In genomic region chr2:84424152-84424551, GRCh38 we compare ENCODE assay signal across 9 cellular contexts. TPM values are rescaled to one million over a fixed set of nuclear protein-coding genes. Genes with fewer than 3 reads are reported as not detected.
DNase-seq lines count a peak whose midpoint lies in the region; ATAC-seq, FAIRE-seq and TF ChIP-seq lines count a peak whose summit lies in the region.
"Had no signal": no experiment of that assay in that cellular context is flagged by ENCODE, and none has a peak within 500 bp of the region (broad histone marks: within the 10 kb centered on the region; RNA-seq: fewer than 3 reads in every experiment).

No MANE protein-coding gene starts in this region.

- TF ChIP-seq RAD21 in GM12878 (IDR thresholded peaks at IDR 0.05; ENCODE audit: insufficient read depth, low read depth, low read length), result no peak

- H3K27ac ChIP-seq in GM12878 (ENCODE audit: control insufficient read depth, insufficient read depth), result no peak overlapping the region

- in situ Hi-C loops in GM12878 (cut with MboI), result no loop called here

- no peaks in the 10 kb centered on the region for H3K9me3 ChIP-seq in GM12878 (replicated peaks; ENCODE audit: control insufficient read depth, insufficient read depth, low read length)

- FAIRE-seq in D721Med (lab: Jason Lieb, UNC), result peak; percentile 88
- peak; percentile 59 for FAIRE-seq in GM12878 (lab: Jason Lieb, UNC)

- H3K27me3 Mint-ChIP-seq in mesothelial cell of epicardium (ENCODE audit: low read depth), result no peaks in the 10 kb centered on the region

- no peak overlapping the region for H3K9ac ChIP-seq in GM12878 (ENCODE audit: control insufficient read depth, insufficient read depth, low read length)

- H3K27me3 ChIP-seq in GM12878 (replicated peaks in 1 of 2; ENCODE audit: control insufficient read depth in 2 of 2, insufficient read depth in 2 of 2, low read length in 1 of 2), result no peaks in the 10 kb centered on the region

- intact Hi-C loops in GM12878 (cut with micrococcal nuclease; ENCODE audit: unreplicated experiment), result no loop called here

- SMC1A ChIA-PET in GM12878 (lab: Charles Lee; ENCODE audit: uncharacterized antibody, unreplicated experiment), result no interaction called here

- no peaks in the 10 kb centered on the region for H3K9me3 Mint-ChIP-seq in mesothelial cell of epicardium

- POLR2A ChIA-PET in GM12878 (lab: Charles Lee), result no interaction called here

- TF ChIP-seq CTCF in D721Med (IDR thresholded peaks at IDR 0.05; ENCODE audit: insufficient read depth, missing control alignments), result peak; percentile 68
- TF ChIP-seq CTCF in GM12878 (IDR thresholded peaks at IDR 0.05 in 2 of 3, conservative IDR thresholded peaks at IDR 0.05 in 1 of 3; ENCODE audit: control insufficient read depth in 2 of 3, extremely low read depth in 1 of 3, insufficient read depth in 1 of 3, low read depth in 3 of 3, low read length in 3 of 3), result peak; percentile 40 to 49 (median 43); a peak in 5 of 6 replicates
- TF ChIP-seq CTCF in mesothelial cell of epicardium (IDR thresholded peaks at IDR 0.05; ENCODE audit: unreplicated experiment), result peak; percentile 54

- H3K27ac Mint-ChIP-seq in mesothelial cell of epicardium, result no peak overlapping the region

- H3K4me1 Mint-ChIP-seq in mesothelial cell of epicardium, result peaks cover 6% of the 10 kb centered on the region

- no peak overlapping the region for H3K4me3 ChIP-seq in Jurkat, Clone E6-1 (ENCODE audit: low read length)
- no peak overlapping the region for H3K4me3 ChIP-seq in GM12878

- no TSS peak for BruUV-seq in GM12878 (replicated peaks; lab: Mats Ljungman, UMichigan)

- no peaks in the 10 kb centered on the region for H4K20me1 ChIP-seq in GM12878 (ENCODE audit: control insufficient read depth, insufficient read depth)

- RAD21 ChIA-PET in GM12878 (lab: Charles Lee; ENCODE audit: unreplicated experiment), result no interaction called here

- H2AFZ ChIP-seq in GM12878 (ENCODE audit: control insufficient read depth, low read depth, low read length), result no peak overlapping the region

- no peak overlapping the region for H3K4me2 ChIP-seq in GM12878 (ENCODE audit: control insufficient read depth, insufficient read depth)

- no peak for TF ChIP-seq EP300 in GM12878 (IDR thresholded peaks at IDR 0.05; ENCODE audit: borderline replicate concordance in 1 of 2, control insufficient read depth in 1 of 2, low read depth in 2 of 2, low read length in 2 of 2)

- H3K79me2 ChIP-seq in GM12878 (ENCODE audit: control insufficient read depth, insufficient read depth, low read length), result no peaks in the 10 kb centered on the region

- no peak overlapping the region for H3K4me3 Mint-ChIP-seq in mesothelial cell of epicardium

- H3K36me3 ChIP-seq in GM12878 (ENCODE audit: control insufficient read depth in 2 of 2, insufficient read depth in 2 of 2, low read length in 1 of 2), result peaks cover 3 to 13% of the 10 kb centered on the region in 2 experiments

- peaks cover 20% of the 10 kb centered on the region for H3K36me3 Mint-ChIP-seq in mesothelial cell of epicardium

- TF ChIP-seq POLR2A in GM12878 (IDR thresholded peaks at IDR 0.05; ENCODE audit: low read depth, low read length), result no peak

- CTCF ChIA-PET in GM12878 (lab: Yijun Ruan, JAX), result no interaction called here

- DNase-seq in D721Med (ENCODE audit: insufficient read length, low spot score), result no peak
- peak; percentile 37 for DNase-seq in Jurkat, Clone E6-1 (ENCODE audit: low read depth, low spot score)
- no peak for DNase-seq in GM12878 (ENCODE audit: low read depth, low spot score)
- no peak for DNase-seq in mesothelial cell of epicardium (ENCODE audit: low spot score in 2 of 2, unreplicated experiment in 2 of 2)
- DNase-seq in stimulated activated CD4-positive, alpha-beta T cell treated with anti-CD3 and anti-CD28 coated beads, Interleukin-4, amount 100 ng/mL, for 24 hours, result no peak
- DNase-seq in CD1c-positive myeloid dendritic cell (ENCODE audit: extremely low spot score), result no peak
- DNase-seq in HuH-7.5 (ENCODE audit: low spot score), result no peak
- DNase-seq: NCI-H187 treated with DMSO at 0.1 percent for 48 hours had no signal

- ATAC-seq in GM12878 (no peak), GM21737 (IDR thresholded peaks at IDR 0.05; ENCODE audit: unreplicated experiment) (no peak)

- H3K4me1 ChIP-seq in GM12878 (ENCODE audit: control insufficient read depth, insufficient read depth, low read length), result no peaks in the 10 kb centered on the region

TF ChIP-seq in GM12878, 131 proteins besides CTCF, POLR2A, EP300 and RAD21:
- TF ChIP-seq FOS (IDR thresholded peaks at IDR 0.05; ENCODE audit: borderline replicate concordance, extremely low read depth, insufficient read length) (no peak), EGR1 (IDR thresholded peaks at IDR 0.05; ENCODE audit: borderline replicate concordance in 1 of 2, low read depth in 2 of 2, low read length in 2 of 2) (no peak), NFXL1 (IDR thresholded peaks at IDR 0.05; ENCODE audit: borderline replicate concordance) (no peak), SIX5 (IDR thresholded peaks at IDR 0.05; ENCODE audit: low read depth, low read length, severe bottlenecking) (no peak), BACH1 (IDR thresholded peaks at IDR 0.05; ENCODE audit: borderline replicate concordance) (no peak), BRCA1 (IDR thresholded peaks at IDR 0.05; ENCODE audit: low read depth, low read length) (no peak), NRF1 (conservative IDR thresholded peaks at IDR 0.05; ENCODE audit: low read depth, low read length) (no peak), TARDBP (IDR thresholded peaks at IDR 0.05; ENCODE audit: borderline replicate concordance) (no peak), SREBF2 (IDR thresholded peaks at IDR 0.05; ENCODE audit: low read length) (no peak), CREB1 (IDR thresholded peaks at IDR 0.05; ENCODE audit: low read depth) (no peak), MYB (IDR thresholded peaks at IDR 0.05; ENCODE audit: borderline replicate concordance, low read depth, low read length) (no peak), NR2C2 (IDR thresholded peaks at IDR 0.05; ENCODE audit: borderline replicate concordance, control insufficient read depth, insufficient read length, low read depth) (no peak), ETV6 (conservative IDR thresholded peaks at IDR 0.05 in 1 of 2, IDR thresholded peaks at IDR 0.05 in 1 of 2; ENCODE audit: borderline replicate concordance in 1 of 2, low read depth in 1 of 2) (no peak), TCF3 (IDR thresholded peaks at IDR 0.05; ENCODE audit: borderline replicate concordance, insufficient read depth, low read depth, low read length) (no peak), CHD2 (IDR thresholded peaks at IDR 0.05; ENCODE audit: borderline replicate concordance, low read depth, low read length) (no peak), IRF4 (IDR thresholded peaks at IDR 0.05; ENCODE audit: low read depth, low read length) (no peak), IRF3 (IDR thresholded peaks at IDR 0.05) (no peak), NKRF (conservative IDR thresholded peaks at IDR 0.05) (no peak), KLF5 (IDR thresholded peaks at IDR 0.05; ENCODE audit: partially characterized antibody) (no peak)

RNA-seq across cellular contexts. Expression of gene SUCLG1, which starts 34.9 kb away (rescaled TPM):
- 120 TPM for polyA plus RNA-seq in Jurkat, Clone E6-1 (2012; ENCODE audit: insufficient read depth, insufficient read length)
- 45.6 and 72.7 TPM in 2 replicates for total RNA-seq in GM12878 (2013; cell fraction: nucleolus; rRNA removed)
- total RNA-seq in GM12878 (2014; rRNA removed), result 77.2 and 79.8 TPM in 2 replicates
- 79.2 and 83.5 TPM in 2 replicates for total RNA-seq in GM12878 (2014; rRNA removed; fragmentation: Illumina TruSeq; extraction: Trizol)
- total RNA-seq in GM12878 (2021), result 80.0 and 82.6 TPM in 2 replicates
- polyA plus RNA-seq in GM12878 (2011; ENCODE audit: low read depth), result 63.7 TPM
- 103 and 124 TPM in 2 replicates for polyA plus RNA-seq in GM12878 (2011; rRNA removed)
- polyA plus RNA-seq in GM12878 (2011; cell fraction: cytosol; rRNA removed), result 59.9 and 95.5 TPM in 2 replicates
- 59.1 and 65.8 TPM in 2 replicates for polyA plus RNA-seq in GM12878 (2011; cell fraction: nucleus; rRNA removed)
- polyA plus RNA-seq in GM12878 (2012), result 47.7 and 65.5 TPM in 2 replicates
- polyA plus RNA-seq in GM12878 (2014; fragmentation: Illumina TruSeq; extraction: Trizol), result 84.2 and 86.4 TPM in 2 replicates
- polyA plus RNA-seq in GM12878 (2014; fragmentation: Nextera tagmentation; extraction: Ambion mirVana), result 100 to 1,000 TPM; 190 to 197 TPM
- 71.6 and 75.4 TPM in 2 replicates for polyA plus RNA-seq in GM12878 (2014; rRNA removed)
- polyA plus RNA-seq in GM12878 (2016; fragmentation: Nextera tagmentation; extraction: Ambion mirVana), result 100 to 1,000 TPM; 124 to 135 TPM
- polyA minus RNA-seq in GM12878 (2011; rRNA and poly(A)+ RNA removed), result 29.6 and 31.4 TPM in 2 replicates
- polyA minus RNA-seq in GM12878 (2011; cell fraction: cytosol; rRNA and poly(A)+ RNA removed), result 19.5 and 20.8 TPM in 2 replicates
- 24.1 and 24.5 TPM in 2 replicates for polyA minus RNA-seq in GM12878 (2011; cell fraction: nucleus; rRNA and poly(A)+ RNA removed)
- total RNA-seq in mesothelial cell of epicardium, result 49.9 to 54.3 TPM (median 53.5 TPM) in 3 replicates
